ENCODE assay signal across 19 cellular contexts in genomic region chr11:108727665-108728064, GRCh38.
A peak's percentile ranks its signal among the peaks of the same experiment; 100 is the strongest.
DNase-seq lines count a peak whose midpoint lies in the region; ATAC-seq, FAIRE-seq and TF ChIP-seq lines count a peak whose summit lies in the region.
"Had no signal": no experiment of that assay in that cellular context is flagged by ENCODE, and none has a peak within 500 bp of the region (broad histone marks: within the 10 kb centered on the region; RNA-seq: fewer than 3 reads in every experiment).

No MANE protein-coding gene starts in this region.

- H3K27ac Mint-ChIP-seq in activated T-helper 17 cell treated with anti-CD3 and anti-CD28 coated beads, Interleukin-2, amount 50 U/mL, for 72 hours = peak overlapping the region; percentile 60
- H3K27ac Mint-ChIP-seq: activated CD4-positive, alpha-beta T cell treated with anti-CD3 and anti-CD28 coated beads, Interleukin-2, amount 10 ng/mL, durations not matched to agents 7 days and 5 days; IgD-negative memory B cell had no signal

- H3K9me3 Mint-ChIP-seq in activated T-helper 17 cell treated with anti-CD3 and anti-CD28 coated beads, Interleukin-2, amount 50 U/mL, for 72 hours = peaks cover 4% of the 10 kb centered on the region
- H3K9me3 Mint-ChIP-seq: activated CD4-positive, alpha-beta T cell treated with anti-CD3 and anti-CD28 coated beads, Interleukin-2, amount 10 ng/mL, durations not matched to agents 7 days and 5 days had no signal

- peaks cover 2% of the 10 kb centered on the region for H3K79me2 ChIP-seq in hepatocyte

- H3K4me3 ChIP-seq in SJCRH30 (no peak overlapping the region), hepatocyte (no peak overlapping the region)
- H3K4me3 ChIP-seq: mucosa of descending colon, thoracic aorta had no signal

- no peaks in the 10 kb centered on the region for H3K27me3 ChIP-seq in SJCRH30
- no peaks in the 10 kb centered on the region for H3K27me3 ChIP-seq in hepatocyte

- H3K4me1 ChIP-seq in SJCRH30 (no peaks in the 10 kb centered on the region), hepatocyte (ENCODE audit: insufficient read depth) (no peaks in the 10 kb centered on the region)

- DNase-seq in GM19239 (ENCODE audit: insufficient read length, low spot score) (no peak), DMS79 treated with DMSO at 0.1 percent for 48 hours (lab: John Stamatoyannopoulos, UW) (no peak), islet precursor cell (no peak), SJCRH30 (no peak), hepatocyte (ENCODE audit: low spot score) (no peak)
- DNase-seq: activated CD4-positive, alpha-beta T cell treated with anti-CD3 and anti-CD28 coated beads, Interleukin-2, amount 10 ng/mL, durations not matched to agents 7 days and 5 days; activated naive CD4-positive, alpha-beta T cell treated with anti-CD3 and anti-CD28 coated beads, Interleukin-2, amount 50 U/mL, for 16 hours; CD8-positive, alpha-beta T cell; central memory CD4-positive, alpha-beta T cell; glutamatergic neuron; mucosa of descending colon; NCI-H1092 had no signal

- H3K36me3 Mint-ChIP-seq in activated T-helper 17 cell treated with anti-CD3 and anti-CD28 coated beads, Interleukin-2, amount 50 U/mL, for 72 hours (ENCODE audit: low read depth) = peaks cover 71% of the 10 kb centered on the region

- H4K20me1 ChIP-seq in hepatocyte (ENCODE audit: insufficient read depth, poor library complexity, severe bottlenecking) = no peaks in the 10 kb centered on the region

- H3K9me2 ChIP-seq in hepatocyte (replicated peaks; ENCODE audit: insufficient read depth) = no peaks in the 10 kb centered on the region

- 92% methylated on average over 3 of the region's 3 CpGs for WGBS in hepatocyte (ENCODE audit: low lambda C conversion rate, missing lambda C conversion rate)

- H3K36me3 ChIP-seq in SJCRH30 (peaks cover 4% of the 10 kb centered on the region; the same call in 1 of the 2 replicates), hepatocyte (replicated peaks; ENCODE audit: insufficient read depth, low read depth) (no peaks in the 10 kb centered on the region)
- H3K36me3 ChIP-seq: thoracic aorta had no signal

- peaks cover 34% of the 10 kb centered on the region for H3K4me1 Mint-ChIP-seq in activated T-helper 17 cell treated with anti-CD3 and anti-CD28 coated beads, Interleukin-2, amount 50 U/mL, for 72 hours

- H3K27ac ChIP-seq in SJCRH30 (no peak overlapping the region), hepatocyte (no peak overlapping the region)
- H3K27ac ChIP-seq: thoracic aorta had no signal

- peak; percentile 41 for ATAC-seq in GM18508 (IDR thresholded peaks at IDR 0.05; ENCODE audit: insufficient read depth, unreplicated experiment)
- ATAC-seq in HG02852 (IDR thresholded peaks at IDR 0.05; ENCODE audit: unreplicated experiment) = peak; percentile 66
- peak; percentile 84 for ATAC-seq in activated T-helper 17 cell treated with anti-CD3 and anti-CD28 coated beads, Interleukin-2, amount 50 U/mL, for 72 hours (replicated peaks)
- ATAC-seq: CD8-positive, alpha-beta T cell; mucosa of descending colon; Panc1 had no signal

- no peak overlapping the region for H2AFZ ChIP-seq in hepatocyte

- H3K9me3 ChIP-seq in SJCRH30 (replicated peaks) (no peaks in the 10 kb centered on the region), hepatocyte (ENCODE audit: low read depth) (no peaks in the 10 kb centered on the region)
- H3K9me3 ChIP-seq: mucosa of descending colon, thoracic aorta had no signal

- no peaks in the 10 kb centered on the region for H3K27me3 Mint-ChIP-seq in activated T-helper 17 cell treated with anti-CD3 and anti-CD28 coated beads, Interleukin-2, amount 50 U/mL, for 72 hours
- H3K27me3 Mint-ChIP-seq: activated CD4-positive, alpha-beta T cell treated with anti-CD3 and anti-CD28 coated beads, Interleukin-2, amount 10 ng/mL, durations not matched to agents 7 days and 5 days; IgD-negative memory B cell had no signal

- peak; percentile 82 for FAIRE-seq in GM19239 (lab: Jason Lieb, UNC)
- FAIRE-seq: H54 had no signal

- peak overlapping the region; percentile 56 for H3K4me3 Mint-ChIP-seq in activated T-helper 17 cell treated with anti-CD3 and anti-CD28 coated beads, Interleukin-2, amount 50 U/mL, for 72 hours
- H3K4me3 Mint-ChIP-seq: activated CD4-positive, alpha-beta T cell treated with anti-CD3 and anti-CD28 coated beads, Interleukin-2, amount 10 ng/mL, durations not matched to agents 7 days and 5 days; CD8-positive, alpha-beta T cell had no signal

- no peak overlapping the region for H3K4me2 ChIP-seq in hepatocyte

- no peak for TF ChIP-seq CTCF in hepatocyte (IDR thresholded peaks at IDR 0.05; ENCODE audit: poor library complexity)
